19 cellular contexts compared by ENCODE assay signal in genomic region chr2:239561448-239562001, GRCh38.
A peak's percentile ranks its signal among the peaks of the same experiment; 100 is the strongest.
DNase-seq lines count a peak whose midpoint lies in the region; ATAC-seq and TF ChIP-seq lines count a peak whose summit lies in the region.
"Had no signal": no experiment of that assay in that cellular context is flagged by ENCODE, and none has a peak within 500 bp of the region (broad histone marks: within the 10 kb centered on the region; RNA-seq: fewer than 3 reads in every experiment).

No MANE protein-coding gene starts in this region.

- peaks cover 0 to 2% of the 10 kb centered on the region in 2 donors for H3K9me3 Mint-ChIP-seq in stimulated activated naive B cell treated with anti-CD40 and anti-IgM and Interleukin-4, amounts not matched to agents 10 μg/mL and 1 μg/mL and 100 μg/mL, for 72 hours

- TF ChIP-seq EP300 in SK-N-SH (IDR thresholded peaks at IDR 0.05; ENCODE audit: borderline replicate concordance in 1 of 2, low read depth in 1 of 2, low read length in 1 of 2): no peak; a peak in 1 of 4 replicates

- H3K27me3 Mint-ChIP-seq in stimulated activated naive B cell treated with anti-CD40 and anti-IgM and Interleukin-4, amounts not matched to agents 10 μg/mL and 1 μg/mL and 100 μg/mL, for 72 hours: peaks cover 10 to 14% of the 10 kb centered on the region in 2 donors
- H3K27me3 Mint-ChIP-seq: stimulated activated naive CD8-positive, alpha-beta T cell treated with anti-CD3 and anti-CD28 coated beads, Interleukin-15, amount 100 ng/mL, for 72 hours had no signal

- H3K4me3 Mint-ChIP-seq in stimulated activated naive B cell treated with anti-CD40 and anti-IgM and Interleukin-4, amounts not matched to agents 10 μg/mL and 1 μg/mL and 100 μg/mL, for 72 hours: no peak overlapping the region
- H3K4me3 Mint-ChIP-seq: CD4-positive, CD25-positive, alpha-beta regulatory T cell; HFFc6; stimulated activated naive CD8-positive, alpha-beta T cell treated with anti-CD3 and anti-CD28 coated beads, Interleukin-15, amount 100 ng/mL, for 72 hours had no signal

- no peaks in the 10 kb centered on the region for H3K9me2 ChIP-seq in SK-N-SH

- no peak overlapping the region for H3K9ac ChIP-seq in SK-N-SH

- H2AFZ ChIP-seq in SK-N-SH (ENCODE audit: low read depth): no peak overlapping the region

- H3K36me3 ChIP-seq in SK-N-SH (replicated peaks in 1 of 2; ENCODE audit: control insufficient read depth in 1 of 2, insufficient read depth in 2 of 2, low read length in 1 of 2) (no peaks in the 10 kb centered on the region), spleen (no peaks in the 10 kb centered on the region)
- H3K36me3 ChIP-seq: colonic mucosa had no signal

- H3K27ac Mint-ChIP-seq in stimulated activated naive B cell treated with anti-CD40 and anti-IgM and Interleukin-4, amounts not matched to agents 10 μg/mL and 1 μg/mL and 100 μg/mL, for 72 hours: no peak overlapping the region
- H3K27ac Mint-ChIP-seq: CD4-positive, CD25-positive, alpha-beta regulatory T cell; HFFc6; stimulated activated naive CD8-positive, alpha-beta T cell treated with anti-CD3 and anti-CD28 coated beads, Interleukin-15, amount 100 ng/mL, for 72 hours had no signal

- no peaks in the 10 kb centered on the region for H4K20me1 ChIP-seq in SK-N-SH (ENCODE audit: insufficient read depth)

- CTCF ChIA-PET in SK-N-SH (lab: Yijun Ruan, JAX): interaction anchor here (0.8 to 1.2 kb wide), 7 partner anchors 9 to 430 kb away, joined by 3 to 5 read pairs (median 3); no protein-coding TSS in a partner anchor

- intact Hi-C loops in left ventricle myocardium superior (cut with micrococcal nuclease): no loop called here
- intact Hi-C loops in spleen (cut with DNase I; ENCODE audit: low total_unique reads): no loop called here

- no peaks in the 10 kb centered on the region for H3K36me3 Mint-ChIP-seq in stimulated activated naive B cell treated with anti-CD40 and anti-IgM and Interleukin-4, amounts not matched to agents 10 μg/mL and 1 μg/mL and 100 μg/mL, for 72 hours
- H3K36me3 Mint-ChIP-seq: CD4-positive, CD25-positive, alpha-beta regulatory T cell had no signal

- DNase-seq in GM04503 (ENCODE audit: low read depth): peak; percentile 42
- peak; percentile 87 for DNase-seq in SK-N-SH
- DNase-seq in left ventricle myocardium superior: peak; percentile 61
- DNase-seq in spleen: peak; percentile 67
- DNase-seq in stimulated activated naive B cell treated with anti-CD40 and anti-IgM and Interleukin-4, amounts not matched to agents 10 μg/mL and 1 μg/mL and 100 μg/mL, for 72 hours: no peak
- no peak for DNase-seq in HuH-7.5 (ENCODE audit: low spot score)
- no peak for DNase-seq in NCI-H2081 (lab: John Stamatoyannopoulos, UW)
- DNase-seq: activated CD4-positive, alpha-beta T cell treated with anti-CD3 and anti-CD28 coated beads, Interleukin-2, amount 50 U/mL, for 48 hours; amygdala; CD4-positive, CD25-positive, alpha-beta regulatory T cell; colonic mucosa; HFFc6; Karpas-422; NCI-H1436; NCI-H226; stimulated activated naive CD8-positive, alpha-beta T cell treated with anti-CD3 and anti-CD28 coated beads, Interleukin-15, amount 100 ng/mL, for 72 hours had no signal

- TF ChIP-seq CTCF in SK-N-SH (IDR thresholded peaks at IDR 0.05) (no peak), spleen (IDR thresholded peaks at IDR 0.05 in 8 of 11, conservative IDR thresholded peaks at IDR 0.05 in 3 of 11) (no peak)

- H3K79me2 ChIP-seq in SK-N-SH (ENCODE audit: insufficient read depth): no peaks in the 10 kb centered on the region

- no peak overlapping the region for H3K4me2 ChIP-seq in SK-N-SH

- POLR2A ChIA-PET in SK-N-SH (lab: Yijun Ruan, JAX): interaction anchor here (1.1 to 1.2 kb wide), 2 partner anchors 10 to 160 kb away, joined by 3 to 4 read pairs; partner anchors contain the start of gene HDAC4

- no peaks in the 10 kb centered on the region for H3K27me3 ChIP-seq in SK-N-SH (ENCODE audit: insufficient read depth)
- H3K27me3 ChIP-seq in spleen (replicated peaks in 1 of 7): peaks cover 0 to 18% (median 0%) of the 10 kb centered on the region in 7 donors
- H3K27me3 ChIP-seq: colonic mucosa had no signal

- H3K4me3 ChIP-seq in SK-N-SH (ENCODE audit: low read depth in 2 of 2, low read length in 1 of 2) (no peak overlapping the region), spleen (no peak overlapping the region)
- H3K4me3 ChIP-seq: colonic mucosa, SK-N-MC had no signal

- WGBS in SK-N-SH (ENCODE audit: low lambda C conversion rate): 5% methylated on average over 14 of the region's 17 CpGs
- WGBS in spleen, 5 donors: 78 to 95% (median 86%) methylated on average over 7 to 17 of the region's 17 CpGs

- H3K27ac ChIP-seq in SK-N-SH (ENCODE audit: low read depth in 2 of 2, low read length in 1 of 2) (peak overlapping the region in 1 of 2 experiments; percentile 77; a peak in 2 of 4 replicates), spleen (no peak overlapping the region)
- H3K27ac ChIP-seq: colonic mucosa, SK-N-MC had no signal

- no peak for TF ChIP-seq POLR2A in spleen (IDR thresholded peaks at IDR 0.05)

- peaks cover 0 to 13% of the 10 kb centered on the region in 2 experiments; a peak in 1 of 4 replicates for H3K4me1 ChIP-seq in SK-N-SH (ENCODE audit: control insufficient read depth in 1 of 2, insufficient read depth in 2 of 2, low read depth in 1 of 2, low read length in 1 of 2)
- no peaks in the 10 kb centered on the region for H3K4me1 ChIP-seq in spleen
- H3K4me1 ChIP-seq: colonic mucosa had no signal

- H3K9me3 ChIP-seq in SK-N-SH: no peaks in the 10 kb centered on the region
- no peaks in the 10 kb centered on the region for H3K9me3 ChIP-seq in spleen
- H3K9me3 ChIP-seq: colonic mucosa had no signal

- H3F3A ChIP-seq in SK-N-SH (replicated peaks; ENCODE audit: insufficient read depth): no peaks in the 10 kb centered on the region

- ATAC-seq in left ventricle myocardium superior (peak; percentile 73), GM21423 (IDR thresholded peaks at IDR 0.05; ENCODE audit: unreplicated experiment) (no peak)
- ATAC-seq in stimulated activated naive B cell treated with anti-CD40 and anti-IgM and Interleukin-4, amounts not matched to agents 10 μg/mL and 1 μg/mL and 100 μg/mL, for 72 hours (replicated peaks): no peak
- ATAC-seq: esophagus mucosa; stimulated activated naive CD8-positive, alpha-beta T cell treated with anti-CD3 and anti-CD28 coated beads, Interleukin-15, amount 100 ng/mL, for 72 hours had no signal

- H3K4me1 Mint-ChIP-seq in stimulated activated naive B cell treated with anti-CD40 and anti-IgM and Interleukin-4, amounts not matched to agents 10 μg/mL and 1 μg/mL and 100 μg/mL, for 72 hours: no peaks in the 10 kb centered on the region
- H3K4me1 Mint-ChIP-seq: CD4-positive, CD25-positive, alpha-beta regulatory T cell; stimulated activated naive CD8-positive, alpha-beta T cell treated with anti-CD3 and anti-CD28 coated beads, Interleukin-15, amount 100 ng/mL, for 72 hours had no signal

- TF ChIP-seq RAD21 in SK-N-SH (IDR thresholded peaks at IDR 0.05; ENCODE audit: low read length): no peak; the same call in 1 of the 2 replicates

TF ChIP-seq in SK-N-SH, 30 proteins besides CTCF, POLR2A, EP300 and RAD21:
- TF ChIP-seq RCOR1 (IDR thresholded peaks at IDR 0.05; ENCODE audit: low read length): 0 out of 2 replicates have a peak, but pooled peaks have one; percentile 6
- TF ChIP-seq SIN3A (IDR thresholded peaks at IDR 0.05; ENCODE audit: borderline replicate concordance, low read depth, low read length): no peak
- TF ChIP-seq MXI1 (IDR thresholded peaks at IDR 0.05; ENCODE audit: low read depth, low read length): peak; percentile 96
- no peak for TF ChIP-seq ELF1 (IDR thresholded peaks at IDR 0.05)
- no peak for TF ChIP-seq YY1 (IDR thresholded peaks at IDR 0.05; ENCODE audit: low read depth)
- peak; percentile 33 for TF ChIP-seq CHD2 (IDR thresholded peaks at IDR 0.05; ENCODE audit: low read length, partially characterized antibody)
- no peak for TF ChIP-seq GABPA (IDR thresholded peaks at IDR 0.05; ENCODE audit: low read depth)

Comparison
In these comparisons a context has a peak if more than half of its experiments do, and no peak if none do; other contexts are left out.
1. DNase-seq: peak in GM04503 (single experiment), SK-N-SH (single experiment), left ventricle myocardium superior (single experiment) and spleen (single experiment); none in stimulated activated naive B cell treated with anti-CD40 and anti-IgM and Interleukin-4, amounts not matched to agents 10 μg/mL and 1 μg/mL and 100 μg/mL, for 72 hours (single experiment), HuH-7.5 (single experiment) and NCI-H2081 (0 of 2).